Comparison of ENCODE assay signal across 1 cellular context in genomic region chr18:77093584-77093983, GRCh38.
TF ChIP-seq lines count a peak whose summit lies in the region.

No MANE protein-coding gene starts in this region.

TF ChIP-seq in GM23338, 12 proteins besides CTCF, POLR2A, EP300 and RAD21 (continued from another document):
- TF ChIP-seq ZNF462 (CRISPR knock-in tag; IDR thresholded peaks at IDR 0.05) (no peak), ZNF114 (CRISPR knock-in tag; IDR thresholded peaks at IDR 0.05) (no peak), REST (IDR thresholded peaks at IDR 0.05; ENCODE audit: unreplicated experiment) (no peak), ZNF331 (CRISPR knock-in tag; IDR thresholded peaks at IDR 0.05; ENCODE audit: low read depth) (no peak)
